Comparison of ENCODE assay signal across 1 cellular context in genomic region chr9:108430655-108431054, GRCh38.
"Had no signal": no experiment of that assay in that cellular context is flagged by ENCODE, and none has a peak within 500 bp of the region (broad histone marks: within the 10 kb centered on the region; RNA-seq: fewer than 3 reads in every experiment).

No MANE protein-coding gene starts in this region.

- H3K4me3 ChIP-seq: GM12878 had no signal

- ATAC-seq: GM12878 had no signal
